1 cellular context compared by ENCODE assay signal in genomic region chr2:42127425-42128424, GRCh38.
TF ChIP-seq lines count a peak whose summit lies in the region.

No MANE protein-coding gene starts in this region.

TF ChIP-seq in HepG2, 621 proteins besides CTCF, POLR2A, EP300 and RAD21 (continued from another document and continues in another):
- TF ChIP-seq ZNF367 (CRISPR knock-in tag; IDR thresholded peaks at IDR 0.05; ENCODE audit: borderline replicate concordance): no peak
- TF ChIP-seq ARHGAP35 (CRISPR knock-in tag; IDR thresholded peaks at IDR 0.05; ENCODE audit: borderline replicate concordance): no peak
- TF ChIP-seq ARID3A (IDR thresholded peaks at IDR 0.05; ENCODE audit: low read depth, low read length): peak; percentile 66
- peak; percentile 77 for TF ChIP-seq POLR2G (IDR thresholded peaks at IDR 0.05; ENCODE audit: low read depth, low read length)
- no peak for TF ChIP-seq GPBP1L1 (CRISPR knock-in tag; IDR thresholded peaks at IDR 0.05)
- no peak for TF ChIP-seq ZSCAN25 (CRISPR knock-in tag; IDR thresholded peaks at IDR 0.05)
- 0 out of 2 replicates have a peak, but pooled peaks have one; percentile 49 for TF ChIP-seq STAT6 (CRISPR knock-in tag; IDR thresholded peaks at IDR 0.05; ENCODE audit: borderline replicate concordance)
- no peak for TF ChIP-seq SMYD3 (CRISPR knock-in tag; IDR thresholded peaks at IDR 0.05)
- peak; percentile 67; the same call in 1 of the 2 replicates for TF ChIP-seq ZBTB37 (CRISPR knock-in tag; IDR thresholded peaks at IDR 0.05)
- TF ChIP-seq CREB1 (IDR thresholded peaks at IDR 0.05): no peak
- TF ChIP-seq CREB1 (CRISPR knock-in tag; IDR thresholded peaks at IDR 0.05): peak; percentile 61; the same call in 1 of the 2 replicates
- TF ChIP-seq ZNF260 (CRISPR knock-in tag; IDR thresholded peaks at IDR 0.05; ENCODE audit: borderline replicate concordance, low read depth): no peak
- TF ChIP-seq ZNF616 (CRISPR knock-in tag; IDR thresholded peaks at IDR 0.05; ENCODE audit: low read depth): no peak
- no peak; the same call in 1 of the 2 replicates for TF ChIP-seq ZNF136 (CRISPR knock-in tag; IDR thresholded peaks at IDR 0.05; ENCODE audit: low read depth)
- no peak for TF ChIP-seq ZNF30 (CRISPR knock-in tag; IDR thresholded peaks at IDR 0.05)
- no peak for TF ChIP-seq ZNF333 (CRISPR knock-in tag; IDR thresholded peaks at IDR 0.05; ENCODE audit: borderline replicate concordance)
- TF ChIP-seq FOXJ3 (CRISPR knock-in tag; IDR thresholded peaks at IDR 0.05; ENCODE audit: borderline replicate concordance): peak; percentile 89
- TF ChIP-seq ZNF317 (CRISPR knock-in tag; IDR thresholded peaks at IDR 0.05): 0 out of 2 replicates have a peak, but pooled peaks have one; percentile 19
- TF ChIP-seq ZNF660 (CRISPR knock-in tag; IDR thresholded peaks at IDR 0.05; ENCODE audit: borderline replicate concordance, low read depth): no peak
- no peak for TF ChIP-seq ZNF20 (CRISPR knock-in tag; IDR thresholded peaks at IDR 0.05)
- TF ChIP-seq ZNF329 (CRISPR knock-in tag; IDR thresholded peaks at IDR 0.05; ENCODE audit: low read depth): no peak
- no peak for TF ChIP-seq IRF1 (CRISPR knock-in tag; IDR thresholded peaks at IDR 0.05; ENCODE audit: low read depth)
- peak; percentile 46; the same call in 1 of the 2 replicates for TF ChIP-seq ZNF335 (CRISPR knock-in tag; IDR thresholded peaks at IDR 0.05)
- TF ChIP-seq ZNF570 (CRISPR knock-in tag; IDR thresholded peaks at IDR 0.05; ENCODE audit: borderline replicate concordance): no peak
- peak; percentile 62; the same call in 1 of the 2 replicates for TF ChIP-seq THAP9 (CRISPR knock-in tag; IDR thresholded peaks at IDR 0.05; ENCODE audit: borderline replicate concordance)
- TF ChIP-seq YY1 (IDR thresholded peaks at IDR 0.05; ENCODE audit: insufficient read depth, insufficient replicate concordance, low read depth, low read length): peak; percentile 14
- TF ChIP-seq KDM5A (IDR thresholded peaks at IDR 0.05; ENCODE audit: borderline replicate concordance, low read length): no peak
- TF ChIP-seq SOX5 (CRISPR knock-in tag; IDR thresholded peaks at IDR 0.05; ENCODE audit: borderline replicate concordance): peak; percentile 89
- no peak for TF ChIP-seq ZNF160 (CRISPR knock-in tag; IDR thresholded peaks at IDR 0.05)
- peak; percentile 74 for TF ChIP-seq CEBPG (CRISPR knock-in tag; IDR thresholded peaks at IDR 0.05)
- TF ChIP-seq HDAC2 (CRISPR knock-in tag; IDR thresholded peaks at IDR 0.05): peak; percentile 98
- no peak for TF ChIP-seq BRF2 (CRISPR knock-in tag; IDR thresholded peaks at IDR 0.05)
- TF ChIP-seq SRF (IDR thresholded peaks at IDR 0.05; ENCODE audit: low read depth, low read length): 0 out of 2 replicates have a peak, but pooled peaks have one; percentile 29
- no peak for TF ChIP-seq HNRNPLL (IDR thresholded peaks at IDR 0.05; ENCODE audit: low read depth, low read length, poor library complexity, severe bottlenecking)
- TF ChIP-seq BHLHE40 (IDR thresholded peaks at IDR 0.05; ENCODE audit: low read length): no peak
- peak; percentile 48; the same call in 1 of the 2 replicates for TF ChIP-seq IRF2 (CRISPR knock-in tag; IDR thresholded peaks at IDR 0.05)
- no peak for TF ChIP-seq MTA3 (CRISPR knock-in tag; IDR thresholded peaks at IDR 0.05)
- no peak for TF ChIP-seq NONO (IDR thresholded peaks at IDR 0.05)
- no peak; the same call in 1 of the 2 replicates for TF ChIP-seq NONO (CRISPR knock-in tag; conservative IDR thresholded peaks at IDR 0.05)
- peak; percentile 93 for TF ChIP-seq PHF21A (CRISPR knock-in tag; IDR thresholded peaks at IDR 0.05)
- no peak for TF ChIP-seq SKI (IDR thresholded peaks at IDR 0.05; ENCODE audit: partially characterized antibody)
- no peak for TF ChIP-seq ZNF383 (CRISPR knock-in tag; IDR thresholded peaks at IDR 0.05; ENCODE audit: borderline replicate concordance)
- no peak for TF ChIP-seq ZNF251 (CRISPR knock-in tag; IDR thresholded peaks at IDR 0.05)
- no peak; the same call in 1 of the 2 replicates for TF ChIP-seq ZNF784 (CRISPR knock-in tag; IDR thresholded peaks at IDR 0.05; ENCODE audit: borderline replicate concordance)
- TF ChIP-seq ZNF441 (CRISPR knock-in tag; IDR thresholded peaks at IDR 0.05; ENCODE audit: borderline replicate concordance): no peak
- TF ChIP-seq PRMT3 (CRISPR knock-in tag; IDR thresholded peaks at IDR 0.05; ENCODE audit: borderline replicate concordance, low read depth): peak; percentile 26; the same call in 1 of the 2 replicates
- 0 out of 2 replicates have a peak, but pooled peaks have one; percentile 22 for TF ChIP-seq RELA (CRISPR knock-in tag; IDR thresholded peaks at IDR 0.05)
- no peak for TF ChIP-seq ZNF564 (CRISPR knock-in tag; IDR thresholded peaks at IDR 0.05)
- no peak for TF ChIP-seq ZSCAN22 (CRISPR knock-in tag; IDR thresholded peaks at IDR 0.05)
- no peak for TF ChIP-seq ZNF143 (CRISPR knock-in tag; IDR thresholded peaks at IDR 0.05)
- no peak for TF ChIP-seq CSRNP1 (CRISPR knock-in tag; IDR thresholded peaks at IDR 0.05)
- no peak for TF ChIP-seq SMAD9 (CRISPR knock-in tag; IDR thresholded peaks at IDR 0.05)
- TF ChIP-seq MAF1 (CRISPR knock-in tag; IDR thresholded peaks at IDR 0.05; ENCODE audit: borderline replicate concordance): no peak
- TF ChIP-seq ZMAT3 (CRISPR knock-in tag; conservative IDR thresholded peaks at IDR 0.05): peak; percentile 41; the same call in 1 of the 2 replicates
- TF ChIP-seq HOXA5 (CRISPR knock-in tag; IDR thresholded peaks at IDR 0.05): no peak
- TF ChIP-seq POGZ (CRISPR knock-in tag; IDR thresholded peaks at IDR 0.05): no peak
